In the genomic region with DNA sequence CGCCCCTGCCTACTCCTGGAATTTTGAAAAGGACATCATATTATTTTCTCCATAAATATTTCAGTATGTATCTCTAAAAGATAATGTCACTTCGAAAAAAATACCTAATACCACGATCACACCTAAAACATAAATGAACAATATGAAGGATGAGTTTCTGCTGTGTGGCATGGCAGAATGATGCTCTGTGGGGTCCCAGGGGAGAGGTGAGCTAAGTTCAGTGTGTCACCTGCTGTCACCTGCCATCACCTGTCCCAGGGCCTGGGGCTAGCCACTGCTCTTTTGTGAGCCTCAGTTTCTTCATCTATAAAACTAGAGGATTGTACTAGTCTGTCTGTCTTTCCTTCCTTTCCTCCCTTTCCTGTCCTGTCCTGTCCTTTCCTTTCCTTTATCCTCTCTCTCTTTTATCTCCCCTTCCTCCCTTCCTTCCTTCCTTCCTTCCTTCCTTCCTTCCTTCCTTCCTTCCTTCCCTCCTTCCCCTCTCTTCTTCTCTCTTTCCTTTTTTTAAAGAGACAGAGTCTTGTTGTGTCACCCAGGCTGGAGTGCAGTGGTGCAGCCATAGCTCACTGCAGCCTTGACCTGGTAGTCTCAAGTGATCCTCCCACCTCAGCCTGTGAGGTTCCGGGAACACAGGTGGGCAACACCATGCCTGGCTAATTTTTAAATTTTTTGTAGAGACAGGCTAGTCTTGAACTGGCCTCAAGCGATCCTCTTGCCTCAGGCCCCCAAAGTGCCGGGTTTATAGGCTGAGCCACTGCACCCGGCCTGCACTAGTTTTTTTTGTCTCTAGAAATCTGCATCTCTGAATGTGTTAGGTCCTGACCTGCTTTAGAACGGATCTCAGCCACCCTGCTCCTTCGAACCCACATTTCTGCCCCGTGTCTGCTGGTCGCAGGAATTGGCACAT, we compare ENCODE assay signal across 16 cellular contexts. TPM values are rescaled to one million over a fixed set of nuclear protein-coding genes. Genes with fewer than 3 reads are reported as not detected.
A peak's percentile ranks its signal among the peaks of the same experiment; 100 is the strongest.
DNase-seq lines count a peak whose midpoint lies in the region; ATAC-seq and TF ChIP-seq lines count a peak whose summit lies in the region.
"Had no signal": no experiment of that assay in that cellular context is flagged by ENCODE, and none has a peak within 500 bp of the region (broad histone marks: within the 10 kb centered on the region; RNA-seq: fewer than 3 reads in every experiment).

No MANE protein-coding gene starts in this region.

- no peak overlapping the region for H3K9ac ChIP-seq in colonic mucosa (ENCODE audit: low read depth in 2 of 2, low read length in 2 of 2)

- peaks cover 91% of the 10 kb centered on the region for H3K4me1 ChIP-seq in left ventricle myocardium inferior
- peaks cover 36% of the 10 kb centered on the region for H3K4me1 ChIP-seq in vagina
- H3K4me1 ChIP-seq in colonic mucosa = peaks cover 10% of the 10 kb centered on the region

- H3K27me3 ChIP-seq in left ventricle myocardium inferior (ENCODE audit: low read depth) (no peaks in the 10 kb centered on the region), vagina (no peaks in the 10 kb centered on the region), colonic mucosa (no peaks in the 10 kb centered on the region)

- no peak for TF ChIP-seq CTCF in left ventricle myocardium inferior (IDR thresholded peaks at IDR 0.05; ENCODE audit: borderline replicate concordance)
- TF ChIP-seq CTCF in vagina (IDR thresholded peaks at IDR 0.05) = no peak
- no peak for TF ChIP-seq CTCF in colonic mucosa (IDR thresholded peaks at IDR 0.05)

- DNase-seq in left ventricle myocardium inferior (no peak), Right ventricle myocardium inferior (ENCODE audit: missing footprints) (no peak), vagina (ENCODE audit: extremely low spot score in 2 of 2) (no peak), colonic mucosa (no peak)
- no peak for DNase-seq in naive thymus-derived CD8-positive, alpha-beta T cell
- DNase-seq in activated CD4-positive, alpha-beta T cell treated with anti-CD3 and anti-CD28 coated beads, Interleukin-2, amount 10 ng/mL, durations not matched to agents 7 days and 5 days = no peak
- DNase-seq: activated CD4-positive, alpha-beta memory T cell treated with anti-CD3 and anti-CD28 coated beads, Interleukin-2, amount 10 ng/mL, durations not matched to agents 7 days and 5 days; DMS153; NCI-H1417 treated with DMSO at 0.1 percent for 48 hours; NCI-H774; occipital lobe; SIG-M5 had no signal

- peaks cover 20% of the 10 kb centered on the region for H3K36me3 Mint-ChIP-seq in dendritic cell treated with granulocyte-macrophage colony-stimulating factor and Interleukin-4, amounts not matched to agents 40 ng/mL and 50 ng/mL, for 4 days (ENCODE audit: low read depth)
- peaks cover 0 to 10% (median 2%) of the 10 kb centered on the region in 3 donors for H3K36me3 Mint-ChIP-seq in naive thymus-derived CD8-positive, alpha-beta T cell
- H3K36me3 Mint-ChIP-seq in activated CD4-positive, alpha-beta T cell treated with anti-CD3 and anti-CD28 coated beads, Interleukin-2, amount 10 ng/mL, durations not matched to agents 7 days and 5 days (ENCODE audit: low read depth) = no peaks in the 10 kb centered on the region

- H3K4me3 Mint-ChIP-seq in dendritic cell treated with granulocyte-macrophage colony-stimulating factor and Interleukin-4, amounts not matched to agents 40 ng/mL and 50 ng/mL, for 4 days = no peak overlapping the region
- H3K4me3 Mint-ChIP-seq in naive thymus-derived CD8-positive, alpha-beta T cell = peak overlapping the region in 1 of 10 donors; percentile 14
- no peak overlapping the region for H3K4me3 Mint-ChIP-seq in activated CD4-positive, alpha-beta T cell treated with anti-CD3 and anti-CD28 coated beads, Interleukin-2, amount 10 ng/mL, durations not matched to agents 7 days and 5 days
- H3K4me3 Mint-ChIP-seq: activated CD4-positive, alpha-beta memory T cell treated with anti-CD3 and anti-CD28 coated beads, Interleukin-2, amount 10 ng/mL, durations not matched to agents 7 days and 5 days had no signal

- CTCF ChIA-PET in activated CD4-positive, alpha-beta T cell treated with anti-CD3 and anti-CD28 coated beads, Interleukin-2, amount 10 ng/mL, durations not matched to agents 7 days and 5 days (lab: Charles Lee) = interaction anchor here (0.9 kb wide), 1 partner anchor 15 kb away, joined by 5 read pairs; no protein-coding TSS in a partner anchor

- H3K9me3 ChIP-seq in left ventricle myocardium inferior (replicated peaks) = no peaks in the 10 kb centered on the region
- H3K9me3 ChIP-seq in vagina = no peaks in the 10 kb centered on the region
- no peaks in the 10 kb centered on the region for H3K9me3 ChIP-seq in colonic mucosa

- POLR2A ChIA-PET in naive thymus-derived CD8-positive, alpha-beta T cell (lab: Charles Lee) = no interaction called here
- POLR2A ChIA-PET in activated CD4-positive, alpha-beta T cell treated with anti-CD3 and anti-CD28 coated beads, Interleukin-2, amount 10 ng/mL, durations not matched to agents 7 days and 5 days (lab: Charles Lee) = interaction anchor here (0.6 kb wide), 1 partner anchor 35 kb away, joined by 3 read pairs; no protein-coding TSS in a partner anchor

- no peaks in the 10 kb centered on the region for H3K27me3 Mint-ChIP-seq in dendritic cell treated with granulocyte-macrophage colony-stimulating factor and Interleukin-4, amounts not matched to agents 40 ng/mL and 50 ng/mL, for 4 days
- H3K27me3 Mint-ChIP-seq in naive thymus-derived CD8-positive, alpha-beta T cell = no peaks in the 10 kb centered on the region
- no peaks in the 10 kb centered on the region for H3K27me3 Mint-ChIP-seq in activated CD4-positive, alpha-beta T cell treated with anti-CD3 and anti-CD28 coated beads, Interleukin-2, amount 10 ng/mL, durations not matched to agents 7 days and 5 days
- H3K27me3 Mint-ChIP-seq: activated CD4-positive, alpha-beta memory T cell treated with anti-CD3 and anti-CD28 coated beads, Interleukin-2, amount 10 ng/mL, durations not matched to agents 7 days and 5 days had no signal

- intact Hi-C loops in left ventricle myocardium inferior (cut with micrococcal nuclease) (no loop called here), Right ventricle myocardium inferior (cut with DNase I) (loop anchor here (2.0 kb wide), 1 partner anchor 20 kb away; no protein-coding TSS in a partner anchor), vagina (cut with DNase I) (no loop called here), colonic mucosa (cut with DNase I) (no loop called here)
- intact Hi-C loops in dendritic cell treated with granulocyte-macrophage colony-stimulating factor and Interleukin-4, amounts not matched to agents 40 ng/mL and 50 ng/mL, for 4 days (cut with micrococcal nuclease) = no loop called here

- no peak overlapping the region for H3K4me3 ChIP-seq in left ventricle myocardium inferior
- no peak overlapping the region for H3K4me3 ChIP-seq in vagina
- H3K4me3 ChIP-seq in colonic mucosa = no peak overlapping the region
- H3K4me3 ChIP-seq: skin epidermis had no signal

- TF ChIP-seq POLR2A in vagina (IDR thresholded peaks at IDR 0.05) = no peak

- H3K9me3 Mint-ChIP-seq in dendritic cell treated with granulocyte-macrophage colony-stimulating factor and Interleukin-4, amounts not matched to agents 40 ng/mL and 50 ng/mL, for 4 days = no peaks in the 10 kb centered on the region
- H3K9me3 Mint-ChIP-seq in naive thymus-derived CD8-positive, alpha-beta T cell = no peaks in the 10 kb centered on the region
- H3K9me3 Mint-ChIP-seq in activated CD4-positive, alpha-beta T cell treated with anti-CD3 and anti-CD28 coated beads, Interleukin-2, amount 10 ng/mL, durations not matched to agents 7 days and 5 days = no peaks in the 10 kb centered on the region
- H3K9me3 Mint-ChIP-seq: activated CD4-positive, alpha-beta memory T cell treated with anti-CD3 and anti-CD28 coated beads, Interleukin-2, amount 10 ng/mL, durations not matched to agents 7 days and 5 days; activated T-helper 2 cell treated with anti-CD3 and anti-CD28 coated beads, Interferon-gamma antibody, Interleukin-2, Interleukin-4, amounts not matched to agents 10 μg/mL and 5 μg/mL and 100 μg/mL, durations not matched to agents 14 hours and 24 hours and 36 hours had no signal

- no peaks in the 10 kb centered on the region for H3K36me3 ChIP-seq in left ventricle myocardium inferior
- H3K36me3 ChIP-seq in vagina = no peaks in the 10 kb centered on the region
- H3K36me3 ChIP-seq in colonic mucosa = no peaks in the 10 kb centered on the region

- peak overlapping the region; percentile 12 for H3K27ac Mint-ChIP-seq in dendritic cell treated with granulocyte-macrophage colony-stimulating factor and Interleukin-4, amounts not matched to agents 40 ng/mL and 50 ng/mL, for 4 days
- H3K27ac Mint-ChIP-seq in naive thymus-derived CD8-positive, alpha-beta T cell = peak overlapping the region in 6 of 10 donors; percentile 9 to 64 (median 48)
- H3K27ac Mint-ChIP-seq in activated CD4-positive, alpha-beta T cell treated with anti-CD3 and anti-CD28 coated beads, Interleukin-2, amount 10 ng/mL, durations not matched to agents 7 days and 5 days = no peak overlapping the region
- H3K27ac Mint-ChIP-seq: activated CD4-positive, alpha-beta memory T cell treated with anti-CD3 and anti-CD28 coated beads, Interleukin-2, amount 10 ng/mL, durations not matched to agents 7 days and 5 days; activated T-helper 2 cell treated with anti-CD3 and anti-CD28 coated beads, Interferon-gamma antibody, Interleukin-2, Interleukin-4, amounts not matched to agents 10 μg/mL and 5 μg/mL and 100 μg/mL, durations not matched to agents 14 hours and 24 hours and 36 hours had no signal

- peaks cover 54% of the 10 kb centered on the region for H3K4me1 Mint-ChIP-seq in dendritic cell treated with granulocyte-macrophage colony-stimulating factor and Interleukin-4, amounts not matched to agents 40 ng/mL and 50 ng/mL, for 4 days (ENCODE audit: low read depth)
- peaks cover 23 to 62% (median 48%) of the 10 kb centered on the region in 4 donors for H3K4me1 Mint-ChIP-seq in naive thymus-derived CD8-positive, alpha-beta T cell
- H3K4me1 Mint-ChIP-seq in activated CD4-positive, alpha-beta T cell treated with anti-CD3 and anti-CD28 coated beads, Interleukin-2, amount 10 ng/mL, durations not matched to agents 7 days and 5 days = peaks cover 28% of the 10 kb centered on the region

- no peak for ATAC-seq in Right ventricle myocardium inferior
- no peak for ATAC-seq in naive thymus-derived CD8-positive, alpha-beta T cell
- ATAC-seq in HG03139 (IDR thresholded peaks at IDR 0.05; ENCODE audit: unreplicated experiment) = no peak

- H3K27ac ChIP-seq in left ventricle myocardium inferior (replicated peaks) = peak overlapping the region; percentile 90
- H3K27ac ChIP-seq in vagina = peak overlapping the region; percentile 76
- no peak overlapping the region for H3K27ac ChIP-seq in colonic mucosa

RNA-seq across cellular contexts. Expression of gene CUX1, which starts 43.1 kb away (rescaled TPM):
- total RNA-seq in left ventricle myocardium inferior (125 TPM), Right ventricle myocardium inferior (107 TPM), vagina (65.3 TPM), colonic mucosa (10 to 100 TPM; 68.5 to 97.5 TPM)
- 10 to 100 TPM; 61.4 to 66.2 TPM for total RNA-seq in naive thymus-derived CD8-positive, alpha-beta T cell
- polyA plus RNA-seq in naive thymus-derived CD8-positive, alpha-beta T cell = 10 to 100 TPM; 10.3 to 24.1 (median 14.4) TPM
- total RNA-seq in activated CD4-positive, alpha-beta T cell treated with anti-CD3 and anti-CD28 coated beads, Interleukin-2, amount 10 ng/mL, durations not matched to agents 7 days and 5 days = 10 to 100 TPM; 27.8 to 34.7 TPM
